In genomic region chr15:90986790-90987507, GRCh38 we compare ENCODE assay signal across 1 cellular context.
A peak's percentile ranks its signal among the peaks of the same experiment; 100 is the strongest.
TF ChIP-seq lines count a peak whose summit lies in the region.

No MANE protein-coding gene starts in this region.

TF ChIP-seq in K562, 482 proteins besides CTCF, POLR2A, EP300 and RAD21:
- no peak for TF ChIP-seq NCOA2 (IDR thresholded peaks at IDR 0.05; ENCODE audit: partially characterized antibody in 2 of 2)
- TF ChIP-seq, protein P1, sequence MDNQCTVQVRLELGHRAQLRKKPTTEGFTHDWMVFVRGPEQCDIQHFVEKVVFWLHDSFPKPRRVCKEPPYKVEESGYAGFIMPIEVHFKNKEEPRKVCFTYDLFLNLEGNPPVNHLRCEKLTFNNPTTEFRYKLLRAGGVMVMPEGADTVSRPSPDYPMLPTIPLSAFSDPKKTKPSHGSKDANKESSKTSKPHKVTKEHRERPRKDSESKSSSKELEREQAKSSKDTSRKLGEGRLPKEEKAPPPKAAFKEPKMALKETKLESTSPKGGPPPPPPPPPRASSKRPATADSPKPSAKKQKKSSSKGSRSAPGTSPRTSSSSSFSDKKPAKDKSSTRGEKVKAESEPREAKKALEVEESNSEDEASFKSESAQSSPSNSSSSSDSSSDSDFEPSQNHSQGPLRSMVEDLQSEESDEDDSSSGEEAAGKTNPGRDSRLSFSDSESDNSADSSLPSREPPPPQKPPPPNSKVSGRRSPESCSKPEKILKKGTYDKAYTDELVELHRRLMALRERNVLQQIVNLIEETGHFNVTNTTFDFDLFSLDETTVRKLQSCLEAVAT (IDR thresholded peaks at IDR 0.05): 0 out of 4 replicates have a peak, but pooled peaks of 1 of the 2 experiments have one; percentile 26
